Comparison of ENCODE assay signal across 23 cellular contexts in the genomic region with DNA sequence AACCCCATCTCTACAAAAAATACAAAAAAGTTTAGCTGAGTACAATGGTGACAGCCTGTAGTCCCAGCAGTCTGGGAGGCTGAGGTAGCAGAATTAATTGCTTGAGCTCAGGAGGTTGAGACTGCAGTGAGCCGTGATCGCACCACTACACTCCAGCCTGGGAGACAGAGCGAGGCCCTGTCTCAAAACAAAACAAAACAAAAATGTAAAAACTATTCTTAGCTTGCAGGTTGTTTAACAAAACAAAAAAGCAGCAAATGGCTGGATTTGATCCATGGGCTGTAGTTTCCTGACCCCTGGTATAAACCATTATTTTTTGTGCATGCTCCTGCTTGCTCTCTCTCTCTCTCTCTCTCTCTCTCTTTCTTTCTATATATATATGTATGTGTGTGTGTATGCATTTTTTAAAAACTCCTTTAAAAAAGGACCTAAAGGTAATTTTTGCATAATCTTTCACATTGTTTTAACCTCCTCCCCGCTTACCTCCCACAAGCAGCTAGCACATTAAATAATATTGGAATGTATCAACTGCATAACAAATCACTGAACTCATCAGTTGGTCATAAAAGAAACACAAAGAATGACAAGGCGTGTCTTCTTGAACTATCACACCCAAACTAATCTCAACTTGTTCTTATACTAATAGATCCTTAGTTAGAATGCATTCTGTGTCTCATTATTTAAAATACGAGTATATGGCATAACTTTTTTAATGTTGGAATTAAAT. TPM values are rescaled to one million over a fixed set of nuclear protein-coding genes. Genes with fewer than 3 reads are reported as not detected.
DNase-seq lines count a peak whose midpoint lies in the region; ATAC-seq, FAIRE-seq and TF ChIP-seq lines count a peak whose summit lies in the region.
"Had no signal": no experiment of that assay in that cellular context is flagged by ENCODE, and none has a peak within 500 bp of the region (broad histone marks: within the 10 kb centered on the region; RNA-seq: fewer than 3 reads in every experiment).

No MANE protein-coding gene starts in this region.

- H3K36me3 Mint-ChIP-seq in MCF 10A (ENCODE audit: insufficient read depth, unreplicated experiment) (peaks cover 100% of the 10 kb centered on the region), astrocyte (ENCODE audit: low read depth, unreplicated experiment) (no peaks in the 10 kb centered on the region)
- H3K36me3 Mint-ChIP-seq: CD14-positive monocyte had no signal

- H3K4me1 Mint-ChIP-seq in MCF 10A (ENCODE audit: insufficient read depth, unreplicated experiment), result peaks cover 21% of the 10 kb centered on the region
- peaks cover 25% of the 10 kb centered on the region for H3K4me1 Mint-ChIP-seq in astrocyte (ENCODE audit: low read depth, unreplicated experiment)

- peak overlapping the region; percentile 56 for H3K4me2 ChIP-seq in astrocyte (ENCODE audit: low read length)

- no peaks in the 10 kb centered on the region for H3K27me3 ChIP-seq in breast epithelium
- no peaks in the 10 kb centered on the region for H3K27me3 ChIP-seq in astrocyte (ENCODE audit: insufficient read depth, low read length)

- H3K9me3 ChIP-seq in breast epithelium, result no peaks in the 10 kb centered on the region
- H3K9me3 ChIP-seq in astrocyte (ENCODE audit: insufficient read depth, low read depth, low read length), result no peaks in the 10 kb centered on the region
- H3K9me3 ChIP-seq: psoas muscle had no signal

- POLR2A ChIA-PET in MCF 10A (lab: Yijun Ruan, JAX), result interaction anchor here (0.6 to 10.8 kb wide), 34 partner anchors 12 to 1313 kb away, joined by 3 to 170 read pairs (median 4); a partner anchor contains a TSS

- H3K4me3 Mint-ChIP-seq in MCF 10A (ENCODE audit: unreplicated experiment) (peak overlapping the region; percentile 95), astrocyte (ENCODE audit: unreplicated experiment) (no peak overlapping the region)
- H3K4me3 Mint-ChIP-seq: CD14-positive monocyte; nephron progenitor cell; stimulated activated naive CD8-positive, alpha-beta T cell treated with anti-CD3 and anti-CD28 coated beads, Interleukin-15, Interleukin-2, amounts not matched to agents 100 ng/mL and 50 ng/mL, for 24 hours had no signal

- peak overlapping the region; percentile 10 for H3K9ac ChIP-seq in astrocyte (ENCODE audit: low read length)

- TF ChIP-seq CTCF in MCF 10A (IDR thresholded peaks at IDR 0.05; ENCODE audit: unreplicated experiment) (no peak), breast epithelium (IDR thresholded peaks at IDR 0.05) (no peak), astrocyte (IDR thresholded peaks at IDR 0.05; ENCODE audit: insufficient read depth, low read depth, low read length) (no peak), fibroblast of pulmonary artery (IDR thresholded peaks at IDR 0.05; ENCODE audit: low read length, missing control alignments) (no peak)

- CTCF ChIA-PET in MCF 10A (lab: Yijun Ruan, JAX), result interaction anchor here (0.7 to 3.8 kb wide), 7 partner anchors 14 to 173 kb away, joined by 3 to 47 read pairs (median 3); no protein-coding TSS in a partner anchor

- no peak for FAIRE-seq in astrocyte (lab: Jason Lieb, UNC)
- FAIRE-seq in urothelium cell line (lab: Jason Lieb, UNC), result peak; percentile 83
- FAIRE-seq: GM19239, HepG2, kidney had no signal

- intact Hi-C loops in MCF 10A (cut with micrococcal nuclease) (loop anchor here (2.0 kb wide), 1 partner anchor 173 kb away; no protein-coding TSS in a partner anchor), breast epithelium (cut with DNase I; ENCODE audit: low total_unique reads) (no loop called here), sciatic nerve (cut with DNase I) (no loop called here)

- H3K27ac Mint-ChIP-seq in MCF 10A (ENCODE audit: low read depth, unreplicated experiment) (peak overlapping the region; percentile 37), astrocyte (ENCODE audit: unreplicated experiment) (peak overlapping the region; percentile 38)
- H3K27ac Mint-ChIP-seq: CD14-positive monocyte; nephron progenitor cell; stimulated activated naive CD8-positive, alpha-beta T cell treated with anti-CD3 and anti-CD28 coated beads, Interleukin-15, Interleukin-2, amounts not matched to agents 100 ng/mL and 50 ng/mL, for 24 hours had no signal

- no peaks in the 10 kb centered on the region for H3K27me3 Mint-ChIP-seq in MCF 10A (ENCODE audit: insufficient read depth, unreplicated experiment)
- no peaks in the 10 kb centered on the region for H3K27me3 Mint-ChIP-seq in astrocyte (ENCODE audit: low read depth, unreplicated experiment)

- H3K4me3 ChIP-seq in breast epithelium, result peak overlapping the region in 1 of 3 donors; percentile 26
- H3K4me3 ChIP-seq in astrocyte (ENCODE audit: insufficient read depth, low read depth, low read length), result no peak overlapping the region
- H3K4me3 ChIP-seq in fibroblast of pulmonary artery (replicated peaks; ENCODE audit: low read depth, low read length), result peak overlapping the region; percentile 67
- H3K4me3 ChIP-seq: psoas muscle had no signal

- H4K20me1 ChIP-seq in astrocyte (ENCODE audit: insufficient read depth, low read length), result no peaks in the 10 kb centered on the region

- H3K9me3 Mint-ChIP-seq in MCF 10A (ENCODE audit: unreplicated experiment), result no peaks in the 10 kb centered on the region
- H3K9me3 Mint-ChIP-seq in astrocyte (ENCODE audit: unreplicated experiment), result no peaks in the 10 kb centered on the region
- H3K9me3 Mint-ChIP-seq: nephron progenitor cell; stimulated activated naive CD8-positive, alpha-beta T cell treated with anti-CD3 and anti-CD28 coated beads, Interleukin-15, Interleukin-2, amounts not matched to agents 100 ng/mL and 50 ng/mL, for 24 hours had no signal

- DNase-seq in MCF 10A (ENCODE audit: unreplicated experiment) (peak; percentile 54), breast epithelium (ENCODE audit: low spot score in 2 of 2) (no peak), astrocyte (ENCODE audit: low read depth) (peak; percentile 10), fibroblast of pulmonary artery (ENCODE audit: low read depth) (peak; percentile 45), urothelium cell line (ENCODE audit: low spot score) (no peak), sciatic nerve (ENCODE audit: low spot score) (no peak), H4 (ENCODE audit: low spot score) (no peak)
- DNase-seq: 8988T; activated CD4-positive, alpha-beta T cell treated with anti-CD3 and anti-CD28 coated beads for 1 hour; activated gamma-delta T cell; DMS79; kidney; NCI-H2081; NCI-H524 treated with DMSO at 0.1 percent for 48 hours; nephron progenitor cell; psoas muscle; T1000 had no signal

- H3K36me3 ChIP-seq in breast epithelium (no peaks in the 10 kb centered on the region), astrocyte (ENCODE audit: insufficient read depth, low read length) (no peaks in the 10 kb centered on the region)

- no peak overlapping the region for H2AFZ ChIP-seq in astrocyte (ENCODE audit: low read depth, low read length)

- H3K4me1 ChIP-seq in breast epithelium (no peaks in the 10 kb centered on the region), astrocyte (ENCODE audit: insufficient read depth, low read length) (peaks cover 25% of the 10 kb centered on the region)

- TSS peak; percentile 22 for BruUV-seq in MCF 10A (replicated peaks; lab: Mats Ljungman, UMichigan)

- H3K79me2 ChIP-seq in astrocyte (ENCODE audit: insufficient read depth, low read length), result no peaks in the 10 kb centered on the region

- no peak for ATAC-seq in sciatic nerve
- no peak for ATAC-seq in GM18517 (IDR thresholded peaks at IDR 0.05; ENCODE audit: unreplicated experiment)
- ATAC-seq: HepG2, psoas muscle had no signal

- H3K27ac ChIP-seq in breast epithelium (no peak overlapping the region), astrocyte (ENCODE audit: low read depth, low read length) (peak overlapping the region; percentile 37)
- H3K27ac ChIP-seq: psoas muscle had no signal

- TF ChIP-seq POLR2A in breast epithelium (IDR thresholded peaks at IDR 0.05), result no peak

RNA-seq across cellular contexts. Expression of a gene that starts 4.8 kb away (rescaled TPM):
- total RNA-seq in MCF 10A (2022) (1,402 and 1,878 TPM in 2 replicates), breast epithelium (10 to 100 TPM in 2 of 3 donors, 1 to 10 TPM in 1; 3.4 to 89.1 (median 46.2) TPM), astrocyte (0.79 and 1.5 TPM in 2 replicates), sciatic nerve (0.76 TPM)
- total RNA-seq in H4 (2014; rRNA removed; shearing (Covaris generic)), result 0.91 TPM in 1 of 2 replicates, not detected in the other
- total RNA-seq: SK-MEL-5 had no signal

Comparison
In these comparisons a context has a peak if more than half of its experiments do, and no peak if none do; other contexts are left out.
1. DNase-seq: peak in MCF 10A (single experiment), astrocyte (single experiment) and fibroblast of pulmonary artery (single experiment); none in breast epithelium (0 of 2), urothelium cell line (single experiment), sciatic nerve (single experiment) and H4 (single experiment).
2. RNA of a gene that starts 4.8 kb away (total RNA-seq): 1,402 to 1,878 TPM in MCF 10A; 3.4 to 89.1 TPM in breast epithelium, 0.79 to 1.5 TPM in astrocyte, 0.91 TPM in H4 and 0.76 TPM in sciatic nerve (single experiment); every median in the first group is over 10 times any median in the second.